Comparison of ENCODE assay signal across 1 cellular context in the genomic region with DNA sequence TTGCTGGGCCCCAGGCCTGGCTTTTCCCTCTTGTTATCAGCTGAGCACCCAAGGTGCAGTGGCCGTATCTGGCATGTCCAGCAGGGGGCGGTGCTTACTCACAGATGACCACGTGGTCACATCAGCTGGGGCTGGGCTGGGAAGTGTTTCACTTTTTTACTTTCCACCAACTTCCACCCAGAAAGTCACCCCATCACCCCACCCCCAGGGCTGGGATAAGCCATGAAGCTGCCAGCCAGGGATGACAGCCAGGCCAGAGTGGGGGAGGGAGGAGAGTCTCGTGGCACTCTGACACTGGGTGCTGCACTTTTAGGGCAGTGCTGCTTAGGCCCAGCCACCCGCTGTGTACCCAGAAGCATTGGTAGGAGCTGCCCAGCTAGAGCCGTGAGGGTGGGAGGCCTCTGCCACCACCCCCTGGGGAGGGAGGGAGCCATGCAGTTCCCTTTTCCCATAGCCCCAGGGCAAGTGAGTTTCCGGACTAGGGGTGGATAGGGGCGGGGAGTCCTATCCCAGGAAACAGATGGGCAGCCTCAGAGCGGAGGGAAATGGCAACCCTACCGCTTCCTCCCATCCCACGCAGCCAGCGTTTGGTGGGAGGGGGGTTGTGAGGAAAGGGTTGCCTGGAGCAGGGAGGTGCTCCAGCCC.
A peak's percentile ranks its signal among the peaks of the same experiment; 100 is the strongest.
TF ChIP-seq lines count a peak whose summit lies in the region.

No MANE protein-coding gene starts in this region.

TF ChIP-seq in GM12878, 131 proteins besides CTCF, POLR2A, EP300 and RAD21 (continued from another document and continues in another):
- TF ChIP-seq, protein P1, sequence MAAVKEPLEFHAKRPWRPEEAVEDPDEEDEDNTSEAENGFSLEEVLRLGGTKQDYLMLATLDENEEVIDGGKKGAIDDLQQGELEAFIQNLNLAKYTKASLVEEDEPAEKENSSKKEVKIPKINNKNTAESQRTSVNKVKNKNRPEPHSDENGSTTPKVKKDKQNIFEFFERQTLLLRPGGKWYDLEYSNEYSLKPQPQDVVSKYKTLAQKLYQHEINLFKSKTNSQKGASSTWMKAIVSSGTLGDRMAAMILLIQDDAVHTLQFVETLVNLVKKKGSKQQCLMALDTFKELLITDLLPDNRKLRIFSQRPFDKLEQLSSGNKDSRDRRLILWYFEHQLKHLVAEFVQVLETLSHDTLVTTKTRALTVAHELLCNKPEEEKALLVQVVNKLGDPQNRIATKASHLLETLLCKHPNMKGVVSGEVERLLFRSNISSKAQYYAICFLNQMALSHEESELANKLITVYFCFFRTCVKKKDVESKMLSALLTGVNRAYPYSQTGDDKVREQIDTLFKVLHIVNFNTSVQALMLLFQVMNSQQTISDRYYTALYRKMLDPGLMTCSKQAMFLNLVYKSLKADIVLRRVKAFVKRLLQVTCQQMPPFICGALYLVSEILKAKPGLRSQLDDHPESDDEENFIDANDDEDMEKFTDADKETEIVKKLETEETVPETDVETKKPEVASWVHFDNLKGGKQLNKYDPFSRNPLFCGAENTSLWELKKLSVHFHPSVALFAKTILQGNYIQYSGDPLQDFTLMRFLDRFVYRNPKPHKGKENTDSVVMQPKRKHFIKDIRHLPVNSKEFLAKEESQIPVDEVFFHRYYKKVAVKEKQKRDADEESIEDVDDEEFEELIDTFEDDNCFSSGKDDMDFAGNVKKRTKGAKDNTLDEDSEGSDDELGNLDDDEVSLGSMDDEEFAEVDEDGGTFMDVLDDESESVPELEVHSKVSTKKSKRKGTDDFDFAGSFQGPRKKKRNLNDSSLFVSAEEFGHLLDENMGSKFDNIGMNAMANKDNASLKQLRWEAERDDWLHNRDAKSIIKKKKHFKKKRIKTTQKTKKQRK (IDR thresholded peaks at IDR 0.05; ENCODE audit: low read depth, low read length), result no peak
- TF ChIP-seq, protein P2, sequence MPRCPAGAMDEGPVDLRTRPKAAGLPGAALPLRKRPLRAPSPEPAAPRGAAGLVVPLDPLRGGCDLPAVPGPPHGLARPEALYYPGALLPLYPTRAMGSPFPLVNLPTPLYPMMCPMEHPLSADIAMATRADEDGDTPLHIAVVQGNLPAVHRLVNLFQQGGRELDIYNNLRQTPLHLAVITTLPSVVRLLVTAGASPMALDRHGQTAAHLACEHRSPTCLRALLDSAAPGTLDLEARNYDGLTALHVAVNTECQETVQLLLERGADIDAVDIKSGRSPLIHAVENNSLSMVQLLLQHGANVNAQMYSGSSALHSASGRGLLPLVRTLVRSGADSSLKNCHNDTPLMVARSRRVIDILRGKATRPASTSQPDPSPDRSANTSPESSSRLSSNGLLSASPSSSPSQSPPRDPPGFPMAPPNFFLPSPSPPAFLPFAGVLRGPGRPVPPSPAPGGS (IDR thresholded peaks at IDR 0.05; ENCODE audit: borderline replicate concordance, insufficient read depth, low read depth, low read length, poor library complexity, severe bottlenecking), result no peak
- no peak for TF ChIP-seq NFXL1 (IDR thresholded peaks at IDR 0.05; ENCODE audit: borderline replicate concordance)
- no peak for TF ChIP-seq PAX8 (IDR thresholded peaks at IDR 0.05)
- TF ChIP-seq PAX5 (IDR thresholded peaks at IDR 0.05; ENCODE audit: borderline replicate concordance, low read depth, low read length), result no peak
- no peak for TF ChIP-seq SMAD5 (IDR thresholded peaks at IDR 0.05; ENCODE audit: low read depth)
- TF ChIP-seq SIN3A (IDR thresholded peaks at IDR 0.05; ENCODE audit: low read depth, low read length), result no peak
- TF ChIP-seq NFYA (IDR thresholded peaks at IDR 0.05; ENCODE audit: borderline replicate concordance, low read depth, low read length), result no peak
- TF ChIP-seq, protein P3, sequence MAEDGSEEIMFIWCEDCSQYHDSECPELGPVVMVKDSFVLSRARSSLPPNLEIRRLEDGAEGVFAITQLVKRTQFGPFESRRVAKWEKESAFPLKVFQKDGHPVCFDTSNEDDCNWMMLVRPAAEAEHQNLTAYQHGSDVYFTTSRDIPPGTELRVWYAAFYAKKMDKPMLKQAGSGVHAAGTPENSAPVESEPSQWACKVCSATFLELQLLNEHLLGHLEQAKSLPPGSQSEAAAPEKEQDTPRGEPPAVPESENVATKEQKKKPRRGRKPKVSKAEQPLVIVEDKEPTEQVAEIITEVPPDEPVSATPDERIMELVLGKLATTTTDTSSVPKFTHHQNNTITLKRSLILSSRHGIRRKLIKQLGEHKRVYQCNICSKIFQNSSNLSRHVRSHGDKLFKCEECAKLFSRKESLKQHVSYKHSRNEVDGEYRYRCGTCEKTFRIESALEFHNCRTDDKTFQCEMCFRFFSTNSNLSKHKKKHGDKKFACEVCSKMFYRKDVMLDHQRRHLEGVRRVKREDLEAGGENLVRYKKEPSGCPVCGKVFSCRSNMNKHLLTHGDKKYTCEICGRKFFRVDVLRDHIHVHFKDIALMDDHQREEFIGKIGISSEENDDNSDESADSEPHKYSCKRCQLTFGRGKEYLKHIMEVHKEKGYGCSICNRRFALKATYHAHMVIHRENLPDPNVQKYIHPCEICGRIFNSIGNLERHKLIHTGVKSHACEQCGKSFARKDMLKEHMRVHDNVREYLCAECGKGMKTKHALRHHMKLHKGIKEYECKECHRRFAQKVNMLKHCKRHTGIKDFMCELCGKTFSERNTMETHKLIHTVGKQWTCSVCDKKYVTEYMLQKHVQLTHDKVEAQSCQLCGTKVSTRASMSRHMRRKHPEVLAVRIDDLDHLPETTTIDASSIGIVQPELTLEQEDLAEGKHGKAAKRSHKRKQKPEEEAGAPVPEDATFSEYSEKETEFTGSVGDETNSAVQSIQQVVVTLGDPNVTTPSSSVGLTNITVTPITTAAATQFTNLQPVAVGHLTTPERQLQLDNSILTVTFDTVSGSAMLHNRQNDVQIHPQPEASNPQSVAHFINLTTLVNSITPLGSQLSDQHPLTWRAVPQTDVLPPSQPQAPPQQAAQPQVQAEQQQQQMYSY (CRISPR knock-in tag; IDR thresholded peaks at IDR 0.05), result no peak
- no peak for TF ChIP-seq POLR2AphosphoS2 (IDR thresholded peaks at IDR 0.05; ENCODE audit: low read depth, low read length)
- no peak for TF ChIP-seq SP1 (IDR thresholded peaks at IDR 0.05; ENCODE audit: low read depth, low read length)
- TF ChIP-seq TAF1 (IDR thresholded peaks at IDR 0.05; ENCODE audit: borderline replicate concordance, low read depth, low read length), result no peak
- TF ChIP-seq RBBP5 (conservative IDR thresholded peaks at IDR 0.05), result no peak
- TF ChIP-seq ATF7 (IDR thresholded peaks at IDR 0.05; ENCODE audit: low read depth), result no peak
- no peak for TF ChIP-seq PML (IDR thresholded peaks at IDR 0.05; ENCODE audit: low read length)
- TF ChIP-seq IRF4 (IDR thresholded peaks at IDR 0.05; ENCODE audit: low read depth, low read length), result 0 out of 2 replicates have a peak, but pooled peaks have one; percentile 40
- TF ChIP-seq NRF1 (conservative IDR thresholded peaks at IDR 0.05; ENCODE audit: low read depth, low read length), result no peak
- TF ChIP-seq SMC3 (IDR thresholded peaks at IDR 0.05; ENCODE audit: borderline replicate concordance, low read length), result peak; percentile 98
- TF ChIP-seq JUNB (IDR thresholded peaks at IDR 0.05), result no peak
- no peak for TF ChIP-seq STAT3 (IDR thresholded peaks at IDR 0.05; ENCODE audit: low read depth, low read length)
- TF ChIP-seq EED (IDR thresholded peaks at IDR 0.05; ENCODE audit: low read depth), result peak; percentile 71; the same call in 1 of the 2 replicates
- 0 out of 2 replicates have a peak, but pooled peaks have one; percentile 39 for TF ChIP-seq DPF2 (IDR thresholded peaks at IDR 0.05)
- TF ChIP-seq, protein P4, sequence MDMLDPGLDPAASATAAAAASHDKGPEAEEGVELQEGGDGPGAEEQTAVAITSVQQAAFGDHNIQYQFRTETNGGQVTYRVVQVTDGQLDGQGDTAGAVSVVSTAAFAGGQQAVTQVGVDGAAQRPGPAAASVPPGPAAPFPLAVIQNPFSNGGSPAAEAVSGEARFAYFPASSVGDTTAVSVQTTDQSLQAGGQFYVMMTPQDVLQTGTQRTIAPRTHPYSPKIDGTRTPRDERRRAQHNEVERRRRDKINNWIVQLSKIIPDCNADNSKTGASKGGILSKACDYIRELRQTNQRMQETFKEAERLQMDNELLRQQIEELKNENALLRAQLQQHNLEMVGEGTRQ (IDR thresholded peaks at IDR 0.05; ENCODE audit: borderline replicate concordance, low read depth, low read length), result peak; percentile 28; the same call in 1 of the 2 replicates
- TF ChIP-seq, protein P5, sequence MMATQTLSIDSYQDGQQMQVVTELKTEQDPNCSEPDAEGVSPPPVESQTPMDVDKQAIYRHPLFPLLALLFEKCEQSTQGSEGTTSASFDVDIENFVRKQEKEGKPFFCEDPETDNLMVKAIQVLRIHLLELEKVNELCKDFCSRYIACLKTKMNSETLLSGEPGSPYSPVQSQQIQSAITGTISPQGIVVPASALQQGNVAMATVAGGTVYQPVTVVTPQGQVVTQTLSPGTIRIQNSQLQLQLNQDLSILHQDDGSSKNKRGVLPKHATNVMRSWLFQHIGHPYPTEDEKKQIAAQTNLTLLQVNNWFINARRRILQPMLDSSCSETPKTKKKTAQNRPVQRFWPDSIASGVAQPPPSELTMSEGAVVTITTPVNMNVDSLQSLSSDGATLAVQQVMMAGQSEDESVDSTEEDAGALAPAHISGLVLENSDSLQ (IDR thresholded peaks at IDR 0.05), result no peak
- no peak for TF ChIP-seq KDM1A (IDR thresholded peaks at IDR 0.05; ENCODE audit: borderline replicate concordance)
- TF ChIP-seq MXI1 (IDR thresholded peaks at IDR 0.05; ENCODE audit: low read depth, low read length), result 0 out of 2 replicates have a peak, but pooled peaks have one; percentile 29
- TF ChIP-seq BCL11A (IDR thresholded peaks at IDR 0.05; ENCODE audit: low read depth, low read length), result no peak
- no peak for TF ChIP-seq GABPA (IDR thresholded peaks at IDR 0.05; ENCODE audit: low read depth)
- TF ChIP-seq, protein P6, sequence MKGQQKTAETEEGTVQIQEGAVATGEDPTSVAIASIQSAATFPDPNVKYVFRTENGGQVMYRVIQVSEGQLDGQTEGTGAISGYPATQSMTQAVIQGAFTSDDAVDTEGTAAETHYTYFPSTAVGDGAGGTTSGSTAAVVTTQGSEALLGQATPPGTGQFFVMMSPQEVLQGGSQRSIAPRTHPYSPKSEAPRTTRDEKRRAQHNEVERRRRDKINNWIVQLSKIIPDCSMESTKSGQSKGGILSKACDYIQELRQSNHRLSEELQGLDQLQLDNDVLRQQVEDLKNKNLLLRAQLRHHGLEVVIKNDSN (IDR thresholded peaks at IDR 0.05; ENCODE audit: borderline replicate concordance, extremely low read length, insufficient read depth, low read depth, low read length), result peak; percentile 58
- no peak for TF ChIP-seq CHD4 (IDR thresholded peaks at IDR 0.05)
- TF ChIP-seq RAD51 (IDR thresholded peaks at IDR 0.05), result peak; percentile 69; the same call in 1 of the 2 replicates
- TF ChIP-seq MTA3 (IDR thresholded peaks at IDR 0.05; ENCODE audit: borderline replicate concordance, low read length), result no peak
- TF ChIP-seq, protein P7, sequence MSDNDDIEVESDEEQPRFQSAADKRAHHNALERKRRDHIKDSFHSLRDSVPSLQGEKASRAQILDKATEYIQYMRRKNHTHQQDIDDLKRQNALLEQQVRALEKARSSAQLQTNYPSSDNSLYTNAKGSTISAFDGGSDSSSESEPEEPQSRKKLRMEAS (IDR thresholded peaks at IDR 0.05; ENCODE audit: low read depth, low read length), result peak; percentile 63; the same call in 1 of the 2 replicates
- TF ChIP-seq SMAD1 (IDR thresholded peaks at IDR 0.05; ENCODE audit: low read depth, partially characterized antibody), result no peak
- TF ChIP-seq CBX3 (IDR thresholded peaks at IDR 0.05; ENCODE audit: borderline replicate concordance, low read depth), result no peak
- no peak for TF ChIP-seq NR2C1 (IDR thresholded peaks at IDR 0.05)
- no peak for TF ChIP-seq ZSCAN29 (IDR thresholded peaks at IDR 0.05)
- TF ChIP-seq ZNF622 (IDR thresholded peaks at IDR 0.05), result no peak
- TF ChIP-seq JUND (IDR thresholded peaks at IDR 0.05; ENCODE audit: low read depth, low read length), result no peak
- no peak for TF ChIP-seq CREB1 (IDR thresholded peaks at IDR 0.05; ENCODE audit: low read depth)
- TF ChIP-seq, protein P8, sequence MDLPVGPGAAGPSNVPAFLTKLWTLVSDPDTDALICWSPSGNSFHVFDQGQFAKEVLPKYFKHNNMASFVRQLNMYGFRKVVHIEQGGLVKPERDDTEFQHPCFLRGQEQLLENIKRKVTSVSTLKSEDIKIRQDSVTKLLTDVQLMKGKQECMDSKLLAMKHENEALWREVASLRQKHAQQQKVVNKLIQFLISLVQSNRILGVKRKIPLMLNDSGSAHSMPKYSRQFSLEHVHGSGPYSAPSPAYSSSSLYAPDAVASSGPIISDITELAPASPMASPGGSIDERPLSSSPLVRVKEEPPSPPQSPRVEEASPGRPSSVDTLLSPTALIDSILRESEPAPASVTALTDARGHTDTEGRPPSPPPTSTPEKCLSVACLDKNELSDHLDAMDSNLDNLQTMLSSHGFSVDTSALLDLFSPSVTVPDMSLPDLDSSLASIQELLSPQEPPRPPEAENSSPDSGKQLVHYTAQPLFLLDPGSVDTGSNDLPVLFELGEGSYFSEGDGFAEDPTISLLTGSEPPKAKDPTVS (IDR thresholded peaks at IDR 0.05; ENCODE audit: low read depth, low read length), result no peak
- TF ChIP-seq SMARCA5 (IDR thresholded peaks at IDR 0.05), result peak; percentile 74; the same call in 1 of the 2 replicates
- TF ChIP-seq, protein P9, sequence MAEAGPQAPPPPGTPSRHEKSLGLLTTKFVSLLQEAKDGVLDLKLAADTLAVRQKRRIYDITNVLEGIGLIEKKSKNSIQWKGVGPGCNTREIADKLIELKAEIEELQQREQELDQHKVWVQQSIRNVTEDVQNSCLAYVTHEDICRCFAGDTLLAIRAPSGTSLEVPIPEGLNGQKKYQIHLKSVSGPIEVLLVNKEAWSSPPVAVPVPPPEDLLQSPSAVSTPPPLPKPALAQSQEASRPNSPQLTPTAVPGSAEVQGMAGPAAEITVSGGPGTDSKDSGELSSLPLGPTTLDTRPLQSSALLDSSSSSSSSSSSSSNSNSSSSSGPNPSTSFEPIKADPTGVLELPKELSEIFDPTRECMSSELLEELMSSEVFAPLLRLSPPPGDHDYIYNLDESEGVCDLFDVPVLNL (IDR thresholded peaks at IDR 0.05; ENCODE audit: low read depth, low read length), result no peak
- no peak for TF ChIP-seq ZNF217 (IDR thresholded peaks at IDR 0.05)
- TF ChIP-seq MEF2A (IDR thresholded peaks at IDR 0.05; ENCODE audit: insufficient read depth, low read depth, low read length), result 0 out of 2 replicates have a peak, but pooled peaks have one; percentile 15
- TF ChIP-seq ESRRA (IDR thresholded peaks at IDR 0.05; ENCODE audit: low read length), result no peak
- TF ChIP-seq MEF2B (IDR thresholded peaks at IDR 0.05; ENCODE audit: partially characterized antibody, poor library complexity, severe bottlenecking), result no peak
- TF ChIP-seq, protein P10, sequence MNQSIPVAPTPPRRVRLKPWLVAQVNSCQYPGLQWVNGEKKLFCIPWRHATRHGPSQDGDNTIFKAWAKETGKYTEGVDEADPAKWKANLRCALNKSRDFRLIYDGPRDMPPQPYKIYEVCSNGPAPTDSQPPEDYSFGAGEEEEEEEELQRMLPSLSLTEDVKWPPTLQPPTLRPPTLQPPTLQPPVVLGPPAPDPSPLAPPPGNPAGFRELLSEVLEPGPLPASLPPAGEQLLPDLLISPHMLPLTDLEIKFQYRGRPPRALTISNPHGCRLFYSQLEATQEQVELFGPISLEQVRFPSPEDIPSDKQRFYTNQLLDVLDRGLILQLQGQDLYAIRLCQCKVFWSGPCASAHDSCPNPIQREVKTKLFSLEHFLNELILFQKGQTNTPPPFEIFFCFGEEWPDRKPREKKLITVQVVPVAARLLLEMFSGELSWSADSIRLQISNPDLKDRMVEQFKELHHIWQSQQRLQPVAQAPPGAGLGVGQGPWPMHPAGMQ (IDR thresholded peaks at IDR 0.05; ENCODE audit: borderline replicate concordance), result no peak
- TF ChIP-seq CBX5 (IDR thresholded peaks at IDR 0.05; ENCODE audit: low read depth), result no peak
- no peak for TF ChIP-seq ASH2L (IDR thresholded peaks at IDR 0.05; ENCODE audit: borderline replicate concordance, low read depth)
- TF ChIP-seq RUNX3 (IDR thresholded peaks at IDR 0.05; ENCODE audit: low read length), result peak; percentile 46
- peak; percentile 14; the same call in 1 of the 2 replicates for TF ChIP-seq ZNF384 (IDR thresholded peaks at IDR 0.05; ENCODE audit: borderline replicate concordance, low read depth, low read length)
